Comparison of ENCODE assay signal across 8 cellular contexts in the genomic region with DNA sequence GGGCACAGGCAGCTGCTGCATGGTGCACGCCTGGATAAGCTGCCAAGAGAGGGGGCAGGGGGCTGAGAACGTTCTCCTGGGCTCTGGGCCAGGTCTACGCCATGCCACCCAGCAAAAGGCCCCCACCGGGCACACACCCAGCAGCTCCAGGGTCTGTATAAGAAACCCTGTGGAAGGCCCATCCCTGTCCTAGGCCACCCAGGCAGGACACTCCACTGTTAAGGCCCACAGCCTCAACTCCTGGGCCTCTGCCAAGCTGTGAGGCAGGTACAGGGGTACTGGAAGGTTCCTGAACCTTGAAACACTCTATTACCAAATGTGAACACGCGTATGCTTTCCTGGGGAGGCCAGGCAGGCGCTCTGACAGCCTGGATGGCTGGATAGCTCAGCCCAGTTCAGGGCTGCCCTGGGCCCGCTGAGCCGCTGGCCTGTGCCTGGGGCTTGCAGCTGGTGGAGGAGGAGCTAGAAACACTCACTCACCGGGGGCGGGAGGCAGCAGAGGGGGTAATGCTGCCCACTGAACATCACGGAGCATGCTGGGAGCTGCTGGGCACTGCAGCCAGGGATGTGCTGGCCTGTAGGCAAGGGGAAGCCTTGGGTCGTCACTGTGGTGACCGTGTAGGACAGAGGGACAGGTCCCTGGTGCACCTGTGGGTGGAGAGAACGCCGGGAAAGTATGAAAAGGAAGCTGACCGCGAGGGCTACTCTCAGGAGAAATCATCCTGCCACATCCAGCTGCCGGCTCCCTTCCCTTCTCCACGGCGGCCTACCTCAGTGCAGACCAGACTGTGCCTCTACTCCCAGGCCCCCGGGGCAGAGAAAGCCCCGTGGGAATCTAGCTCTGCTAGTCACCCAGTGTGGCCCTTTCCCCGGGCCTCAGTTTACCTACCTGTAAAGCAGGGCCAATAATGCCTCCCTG. TPM values are rescaled to one million over a fixed set of nuclear protein-coding genes. Genes with fewer than 3 reads are reported as not detected.
DNase-seq lines count a peak whose midpoint lies in the region; ATAC-seq lines count a peak whose summit lies in the region.

No MANE protein-coding gene starts in this region.

- POLR2A ChIA-PET in activated CD4-positive, alpha-beta T cell treated with anti-CD3 and anti-CD28 coated beads for 36 hours (lab: Charles Lee), result interaction anchor here (0.5 kb wide), 1 partner anchor 83 kb away, joined by 4 read pairs; no protein-coding TSS in a partner anchor

- peaks cover 44% of the 10 kb centered on the region for H3K4me1 Mint-ChIP-seq in activated CD4-positive, alpha-beta T cell treated with anti-CD3 and anti-CD28 coated beads for 36 hours
- H3K4me1 Mint-ChIP-seq in T-helper 17 cell, result peaks cover 44% of the 10 kb centered on the region

- H3K27ac Mint-ChIP-seq in activated CD4-positive, alpha-beta T cell treated with anti-CD3 and anti-CD28 coated beads for 36 hours, result peak overlapping the region; percentile 86
- peak overlapping the region; percentile 91 for H3K27ac Mint-ChIP-seq in T-helper 17 cell

- intact Hi-C loops in activated CD4-positive, alpha-beta T cell treated with anti-CD3 and anti-CD28 coated beads for 36 hours (cut with DNase I, micrococcal nuclease), result no loop called here

- H3K36me3 Mint-ChIP-seq in activated CD4-positive, alpha-beta T cell treated with anti-CD3 and anti-CD28 coated beads for 36 hours (ENCODE audit: low read depth), result peaks cover 35% of the 10 kb centered on the region
- H3K36me3 Mint-ChIP-seq in T-helper 17 cell (ENCODE audit: low read depth), result peaks cover 3% of the 10 kb centered on the region

- ATAC-seq in activated CD4-positive, alpha-beta T cell treated with anti-CD3 and anti-CD28 coated beads for 36 hours, result peak; percentile 26
- no peak for ATAC-seq in T-helper 17 cell

- H3K9me3 Mint-ChIP-seq in activated CD4-positive, alpha-beta T cell treated with anti-CD3 and anti-CD28 coated beads for 36 hours (ENCODE audit: low read depth), result no peaks in the 10 kb centered on the region

- H3K4me3 Mint-ChIP-seq in activated CD4-positive, alpha-beta T cell treated with anti-CD3 and anti-CD28 coated beads for 36 hours, result peak overlapping the region; percentile 56
- peak overlapping the region; percentile 97 for H3K4me3 Mint-ChIP-seq in T-helper 17 cell

- CTCF ChIA-PET in activated CD4-positive, alpha-beta T cell treated with anti-CD3 and anti-CD28 coated beads for 36 hours (lab: Charles Lee), result interaction anchor here (0.6 to 1.8 kb wide), 6 partner anchors 13 to 474 kb away, joined by 3 to 5 read pairs (median 3); partner anchors contain the start of gene CLTB

- H3K27me3 Mint-ChIP-seq in activated CD4-positive, alpha-beta T cell treated with anti-CD3 and anti-CD28 coated beads for 36 hours, result no peaks in the 10 kb centered on the region
- H3K27me3 Mint-ChIP-seq in T-helper 17 cell, result no peaks in the 10 kb centered on the region

- no peaks in the 10 kb centered on the region for H3K9me3 ChIP-seq in T-helper 17 cell (ENCODE audit: control insufficient read depth, low read length, poor library complexity, severe bottlenecking)

- peak; percentile 57 for DNase-seq in activated CD4-positive, alpha-beta T cell treated with anti-CD3 and anti-CD28 coated beads for 36 hours
- DNase-seq in activated CD4-positive, alpha-beta T cell treated with anti-CD3 and anti-CD28 coated beads for 4 hours, result no peak
- no peak for DNase-seq in T-helper 17 cell
- DNase-seq in glomerular visceral epithelial cell (ENCODE audit: extremely low spot score), result peak; percentile 36
- peak; percentile 14 for DNase-seq in stimulated activated naive CD4-positive, alpha-beta T cell treated with Interleukin-2 at 50 U/mL for 16 hours (lab: John Stamatoyannopoulos, UW)
- no peak for DNase-seq in GF-D8 (lab: John Stamatoyannopoulos, UW)
- no peak for DNase-seq in NCI-H1930 (lab: John Stamatoyannopoulos, UW)
- DNase-seq in NCI-H1048 (lab: John Stamatoyannopoulos, UW), result no peak

RNA-seq across cellular contexts. Expression of gene RNF44, which starts 6.0 kb away (rescaled TPM):
- total RNA-seq in activated CD4-positive, alpha-beta T cell treated with anti-CD3 and anti-CD28 coated beads for 36 hours, result 10 to 100 TPM; 61.6 to 62.9 TPM
- 100 to 1,000 TPM; 228 to 288 TPM for total RNA-seq in T-helper 17 cell

RNA-seq across cellular contexts. Expression of gene CDHR2, which starts 17.9 kb away (rescaled TPM):
- under 1 TPM; 0.37 to 0.61 TPM for total RNA-seq in activated CD4-positive, alpha-beta T cell treated with anti-CD3 and anti-CD28 coated beads for 36 hours
- total RNA-seq in T-helper 17 cell, result 1 to 10 TPM; 1.3 to 2.4 TPM

Comparison
In these comparisons a context has a peak if more than half of its experiments do, and no peak if none do; other contexts are left out.
1. DNase-seq: peak in activated CD4-positive, alpha-beta T cell treated with anti-CD3 and anti-CD28 coated beads for 36 hours (single experiment), glomerular visceral epithelial cell (single experiment) and stimulated activated naive CD4-positive, alpha-beta T cell treated with Interleukin-2 at 50 U/mL for 16 hours (single experiment); none in activated CD4-positive, alpha-beta T cell treated with anti-CD3 and anti-CD28 coated beads for 4 hours (0 of 2), T-helper 17 cell (0 of 3), GF-D8 (single experiment), NCI-H1930 (0 of 2) and NCI-H1048 (single experiment).